1 cellular context compared by ENCODE assay signal in the genomic region with DNA sequence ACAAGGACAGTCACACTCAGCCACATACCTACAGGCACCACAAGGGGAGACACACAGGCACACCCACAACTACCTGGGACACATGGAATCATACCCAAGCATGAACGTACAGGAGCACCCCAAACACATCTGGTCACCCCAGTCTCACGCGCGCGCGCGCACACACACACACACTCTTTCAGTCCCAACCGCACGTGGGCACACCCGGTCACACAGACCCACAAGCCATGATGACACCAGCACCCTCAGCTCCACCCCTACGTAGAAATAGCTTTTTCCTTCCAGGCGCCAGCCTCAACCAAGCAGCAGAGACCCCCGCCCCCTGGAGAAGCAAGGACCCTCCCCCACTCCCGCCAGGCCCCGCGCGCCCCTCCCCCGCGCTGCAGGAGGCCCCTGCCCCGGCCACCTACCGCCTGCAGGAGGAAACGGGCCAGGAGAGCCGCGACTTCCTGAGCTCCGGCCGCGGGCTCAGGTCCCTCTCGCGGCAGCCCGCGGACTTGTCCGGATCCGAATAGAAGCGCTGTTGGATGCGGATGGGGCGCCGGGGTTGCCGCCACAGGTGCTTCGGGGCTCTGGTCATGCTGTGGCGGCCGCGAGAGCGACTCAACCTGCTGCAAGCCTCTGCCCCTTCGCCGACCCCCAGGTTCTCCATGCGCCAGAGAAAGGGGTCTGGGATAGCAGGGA.
TF ChIP-seq lines count a peak whose summit lies in the region.

No MANE protein-coding gene starts in this region.

TF ChIP-seq in H1, 55 proteins besides CTCF, POLR2A, EP300 and RAD21:
- no peak for TF ChIP-seq NANOG (IDR thresholded peaks at IDR 0.05; ENCODE audit: insufficient read depth, low read depth, low read length, poor library complexity, severe bottlenecking)
- TF ChIP-seq SRF (IDR thresholded peaks at IDR 0.05; ENCODE audit: low read depth, low read length): no peak
- TF ChIP-seq, protein P1, sequence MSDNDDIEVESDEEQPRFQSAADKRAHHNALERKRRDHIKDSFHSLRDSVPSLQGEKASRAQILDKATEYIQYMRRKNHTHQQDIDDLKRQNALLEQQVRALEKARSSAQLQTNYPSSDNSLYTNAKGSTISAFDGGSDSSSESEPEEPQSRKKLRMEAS (IDR thresholded peaks at IDR 0.05): peak; percentile 61; the same call in 1 of the 2 replicates
- no peak for TF ChIP-seq RXRA (IDR thresholded peaks at IDR 0.05; ENCODE audit: insufficient read depth, low read depth, low read length)
- TF ChIP-seq TBP (IDR thresholded peaks at IDR 0.05; ENCODE audit: low read depth, low read length): peak; percentile 25; the same call in 1 of the 2 replicates
- TF ChIP-seq NRF1 (IDR thresholded peaks at IDR 0.05; ENCODE audit: low read depth, low read length): no peak
- no peak for TF ChIP-seq TAF1 (IDR thresholded peaks at IDR 0.05; ENCODE audit: low read depth, low read length)
- TF ChIP-seq CHD2 (IDR thresholded peaks at IDR 0.05; ENCODE audit: low read length): no peak
- no peak for TF ChIP-seq SIN3A (conservative IDR thresholded peaks at IDR 0.05 in 1 of 2, IDR thresholded peaks at IDR 0.05 in 1 of 2; ENCODE audit: low read depth in 1 of 2, low read length in 2 of 2)
- peak; percentile 2 for TF ChIP-seq KDM4A (IDR thresholded peaks at IDR 0.05; ENCODE audit: low read depth, low read length, severe bottlenecking)
- TF ChIP-seq, protein P2, sequence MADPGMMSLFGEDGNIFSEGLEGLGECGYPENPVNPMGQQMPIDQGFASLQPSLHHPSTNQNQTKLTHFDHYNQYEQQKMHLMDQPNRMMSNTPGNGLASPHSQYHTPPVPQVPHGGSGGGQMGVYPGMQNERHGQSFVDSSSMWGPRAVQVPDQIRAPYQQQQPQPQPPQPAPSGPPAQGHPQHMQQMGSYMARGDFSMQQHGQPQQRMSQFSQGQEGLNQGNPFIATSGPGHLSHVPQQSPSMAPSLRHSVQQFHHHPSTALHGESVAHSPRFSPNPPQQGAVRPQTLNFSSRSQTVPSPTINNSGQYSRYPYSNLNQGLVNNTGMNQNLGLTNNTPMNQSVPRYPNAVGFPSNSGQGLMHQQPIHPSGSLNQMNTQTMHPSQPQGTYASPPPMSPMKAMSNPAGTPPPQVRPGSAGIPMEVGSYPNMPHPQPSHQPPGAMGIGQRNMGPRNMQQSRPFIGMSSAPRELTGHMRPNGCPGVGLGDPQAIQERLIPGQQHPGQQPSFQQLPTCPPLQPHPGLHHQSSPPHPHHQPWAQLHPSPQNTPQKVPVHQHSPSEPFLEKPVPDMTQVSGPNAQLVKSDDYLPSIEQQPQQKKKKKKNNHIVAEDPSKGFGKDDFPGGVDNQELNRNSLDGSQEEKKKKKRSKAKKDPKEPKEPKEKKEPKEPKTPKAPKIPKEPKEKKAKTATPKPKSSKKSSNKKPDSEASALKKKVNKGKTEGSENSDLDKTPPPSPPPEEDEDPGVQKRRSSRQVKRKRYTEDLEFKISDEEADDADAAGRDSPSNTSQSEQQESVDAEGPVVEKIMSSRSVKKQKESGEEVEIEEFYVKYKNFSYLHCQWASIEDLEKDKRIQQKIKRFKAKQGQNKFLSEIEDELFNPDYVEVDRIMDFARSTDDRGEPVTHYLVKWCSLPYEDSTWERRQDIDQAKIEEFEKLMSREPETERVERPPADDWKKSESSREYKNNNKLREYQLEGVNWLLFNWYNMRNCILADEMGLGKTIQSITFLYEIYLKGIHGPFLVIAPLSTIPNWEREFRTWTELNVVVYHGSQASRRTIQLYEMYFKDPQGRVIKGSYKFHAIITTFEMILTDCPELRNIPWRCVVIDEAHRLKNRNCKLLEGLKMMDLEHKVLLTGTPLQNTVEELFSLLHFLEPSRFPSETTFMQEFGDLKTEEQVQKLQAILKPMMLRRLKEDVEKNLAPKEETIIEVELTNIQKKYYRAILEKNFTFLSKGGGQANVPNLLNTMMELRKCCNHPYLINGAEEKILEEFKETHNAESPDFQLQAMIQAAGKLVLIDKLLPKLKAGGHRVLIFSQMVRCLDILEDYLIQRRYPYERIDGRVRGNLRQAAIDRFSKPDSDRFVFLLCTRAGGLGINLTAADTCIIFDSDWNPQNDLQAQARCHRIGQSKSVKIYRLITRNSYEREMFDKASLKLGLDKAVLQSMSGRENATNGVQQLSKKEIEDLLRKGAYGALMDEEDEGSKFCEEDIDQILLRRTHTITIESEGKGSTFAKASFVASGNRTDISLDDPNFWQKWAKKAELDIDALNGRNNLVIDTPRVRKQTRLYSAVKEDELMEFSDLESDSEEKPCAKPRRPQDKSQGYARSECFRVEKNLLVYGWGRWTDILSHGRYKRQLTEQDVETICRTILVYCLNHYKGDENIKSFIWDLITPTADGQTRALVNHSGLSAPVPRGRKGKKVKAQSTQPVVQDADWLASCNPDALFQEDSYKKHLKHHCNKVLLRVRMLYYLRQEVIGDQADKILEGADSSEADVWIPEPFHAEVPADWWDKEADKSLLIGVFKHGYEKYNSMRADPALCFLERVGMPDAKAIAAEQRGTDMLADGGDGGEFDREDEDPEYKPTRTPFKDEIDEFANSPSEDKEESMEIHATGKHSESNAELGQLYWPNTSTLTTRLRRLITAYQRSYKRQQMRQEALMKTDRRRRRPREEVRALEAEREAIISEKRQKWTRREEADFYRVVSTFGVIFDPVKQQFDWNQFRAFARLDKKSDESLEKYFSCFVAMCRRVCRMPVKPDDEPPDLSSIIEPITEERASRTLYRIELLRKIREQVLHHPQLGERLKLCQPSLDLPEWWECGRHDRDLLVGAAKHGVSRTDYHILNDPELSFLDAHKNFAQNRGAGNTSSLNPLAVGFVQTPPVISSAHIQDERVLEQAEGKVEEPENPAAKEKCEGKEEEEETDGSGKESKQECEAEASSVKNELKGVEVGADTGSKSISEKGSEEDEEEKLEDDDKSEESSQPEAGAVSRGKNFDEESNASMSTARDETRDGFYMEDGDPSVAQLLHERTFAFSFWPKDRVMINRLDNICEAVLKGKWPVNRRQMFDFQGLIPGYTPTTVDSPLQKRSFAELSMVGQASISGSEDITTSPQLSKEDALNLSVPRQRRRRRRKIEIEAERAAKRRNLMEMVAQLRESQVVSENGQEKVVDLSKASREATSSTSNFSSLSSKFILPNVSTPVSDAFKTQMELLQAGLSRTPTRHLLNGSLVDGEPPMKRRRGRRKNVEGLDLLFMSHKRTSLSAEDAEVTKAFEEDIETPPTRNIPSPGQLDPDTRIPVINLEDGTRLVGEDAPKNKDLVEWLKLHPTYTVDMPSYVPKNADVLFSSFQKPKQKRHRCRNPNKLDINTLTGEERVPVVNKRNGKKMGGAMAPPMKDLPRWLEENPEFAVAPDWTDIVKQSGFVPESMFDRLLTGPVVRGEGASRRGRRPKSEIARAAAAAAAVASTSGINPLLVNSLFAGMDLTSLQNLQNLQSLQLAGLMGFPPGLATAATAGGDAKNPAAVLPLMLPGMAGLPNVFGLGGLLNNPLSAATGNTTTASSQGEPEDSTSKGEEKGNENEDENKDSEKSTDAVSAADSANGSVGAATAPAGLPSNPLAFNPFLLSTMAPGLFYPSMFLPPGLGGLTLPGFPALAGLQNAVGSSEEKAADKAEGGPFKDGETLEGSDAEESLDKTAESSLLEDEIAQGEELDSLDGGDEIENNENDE (IDR thresholded peaks at IDR 0.05; ENCODE audit: insufficient replicate concordance, low read length): no peak
- TF ChIP-seq SIX5 (IDR thresholded peaks at IDR 0.05; ENCODE audit: low read depth, low read length): no peak
- TF ChIP-seq EZH2 (IDR thresholded peaks at IDR 0.05; ENCODE audit: low read depth, low read length, severe bottlenecking): no peak
- TF ChIP-seq TCF12 (IDR thresholded peaks at IDR 0.05; ENCODE audit: low read depth, low read length): no peak
- TF ChIP-seq SIRT6 (IDR thresholded peaks at IDR 0.05; ENCODE audit: low read length): no peak
- no peak for TF ChIP-seq FOSL1 (IDR thresholded peaks at IDR 0.05; ENCODE audit: insufficient read depth, low read depth, low read length)
- no peak for TF ChIP-seq CBX8 (IDR thresholded peaks at IDR 0.05; ENCODE audit: borderline replicate concordance, low read depth, low read length)
- peak; percentile 69 for TF ChIP-seq ASH2L (IDR thresholded peaks at IDR 0.05; ENCODE audit: low read length)
- no peak for TF ChIP-seq BCL11A (IDR thresholded peaks at IDR 0.05; ENCODE audit: low read depth in 2 of 2, low read length in 2 of 2)
- TF ChIP-seq, protein P3, sequence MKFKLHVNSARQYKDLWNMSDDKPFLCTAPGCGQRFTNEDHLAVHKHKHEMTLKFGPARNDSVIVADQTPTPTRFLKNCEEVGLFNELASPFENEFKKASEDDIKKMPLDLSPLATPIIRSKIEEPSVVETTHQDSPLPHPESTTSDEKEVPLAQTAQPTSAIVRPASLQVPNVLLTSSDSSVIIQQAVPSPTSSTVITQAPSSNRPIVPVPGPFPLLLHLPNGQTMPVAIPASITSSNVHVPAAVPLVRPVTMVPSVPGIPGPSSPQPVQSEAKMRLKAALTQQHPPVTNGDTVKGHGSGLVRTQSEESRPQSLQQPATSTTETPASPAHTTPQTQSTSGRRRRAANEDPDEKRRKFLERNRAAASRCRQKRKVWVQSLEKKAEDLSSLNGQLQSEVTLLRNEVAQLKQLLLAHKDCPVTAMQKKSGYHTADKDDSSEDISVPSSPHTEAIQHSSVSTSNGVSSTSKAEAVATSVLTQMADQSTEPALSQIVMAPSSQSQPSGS (IDR thresholded peaks at IDR 0.05; ENCODE audit: low read length): no peak
